In the genomic region with DNA sequence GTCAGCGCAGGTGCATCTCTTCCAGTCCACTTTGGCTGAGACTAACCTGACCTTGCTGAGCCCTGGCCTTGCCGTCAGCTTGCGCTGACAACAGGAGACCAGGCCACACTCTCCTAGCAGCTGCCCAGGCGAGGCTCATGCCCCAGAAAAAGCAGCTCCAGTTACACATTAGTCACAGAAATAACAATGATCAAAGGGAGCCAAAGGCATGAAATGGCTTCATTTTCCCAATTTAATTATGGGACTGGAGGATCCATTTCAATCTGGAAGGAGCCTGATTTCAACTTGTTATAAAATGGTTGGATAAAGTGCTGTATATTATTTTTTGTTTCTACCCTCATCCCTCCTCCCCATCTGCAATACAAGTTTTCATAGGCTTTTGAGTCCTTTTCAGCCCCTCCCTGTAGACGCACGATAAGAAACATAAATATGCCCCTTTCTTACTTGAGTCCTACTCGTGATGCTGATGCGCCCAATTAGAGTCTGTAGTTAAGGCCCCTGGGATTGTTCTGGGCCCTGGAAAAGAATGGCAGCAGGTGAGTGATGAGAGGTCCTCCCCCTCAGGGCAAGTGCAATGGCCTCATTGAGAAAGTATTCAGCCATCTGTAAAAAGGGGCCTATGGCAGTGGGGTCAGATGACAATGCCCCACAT, we compare ENCODE assay signal across 9 cellular contexts.
DNase-seq lines count a peak whose midpoint lies in the region; ATAC-seq and TF ChIP-seq lines count a peak whose summit lies in the region.
"Had no signal": no experiment of that assay in that cellular context is flagged by ENCODE, and none has a peak within 500 bp of the region (broad histone marks: within the 10 kb centered on the region; RNA-seq: fewer than 3 reads in every experiment).

No MANE protein-coding gene starts in this region.

- intact Hi-C loops in Right ventricle myocardium superior (cut with DNase I) = loop anchor here (5.0 kb wide), 1 partner anchor 431 kb away; the partner anchor contains the start of gene NUAK1
- intact Hi-C loops in cardiac septum (cut with DNase I) = loop anchor here (2.0 to 10.0 kb wide), 4 partner anchors 282 to 498 kb away; no protein-coding TSS in a partner anchor
- intact Hi-C loops in uterus (cut with DNase I; ENCODE audit: low total_unique reads) = loop anchor here (5.0 kb wide), 1 partner anchor 431 kb away; the partner anchor contains the start of gene NUAK1
- intact Hi-C loops in esophagus squamous epithelium (cut with DNase I) = loop anchor here (10.0 kb wide), 1 partner anchor 428 kb away; the partner anchor contains the start of gene NUAK1

- CTCF ChIA-PET in WTC11 (lab: Charles Lee) = interaction anchor here (0.6 to 2.1 kb wide), 16 partner anchors 8 to 576 kb away, joined by 3 to 10 read pairs (median 4); partner anchors contain the start of gene NUAK1

- 92 to 95% methylated on average over 8 of the region's 8 CpGs for WGBS in esophagus squamous epithelium, 2 donors

- TF ChIP-seq CTCF in WTC11 (IDR thresholded peaks at IDR 0.05) = no peak
- no peak for TF ChIP-seq CTCF in uterus (IDR thresholded peaks at IDR 0.05)
- TF ChIP-seq CTCF in GM13977 (IDR thresholded peaks at IDR 0.05; ENCODE audit: extremely low read depth, insufficient read depth, missing control alignments) = no peak
- no peak for TF ChIP-seq CTCF in esophagus squamous epithelium (IDR thresholded peaks at IDR 0.05)

- H3K9me3 ChIP-seq in uterus (no peaks in the 10 kb centered on the region), esophagus squamous epithelium (no peaks in the 10 kb centered on the region)

- H3K4me1 ChIP-seq in uterus (no peaks in the 10 kb centered on the region), esophagus squamous epithelium (peaks cover 0 to 6% (median 0%) of the 10 kb centered on the region in 3 donors)

- H3K36me3 ChIP-seq in uterus (no peaks in the 10 kb centered on the region), esophagus squamous epithelium (no peaks in the 10 kb centered on the region)

- peaks cover 4% of the 10 kb centered on the region; the same call in 1 of the 2 replicates for H3K27me3 Mint-ChIP-seq in WTC11 (ENCODE audit: low read depth)

- no peak overlapping the region for H3K4me3 ChIP-seq in uterus
- no peak overlapping the region for H3K4me3 ChIP-seq in esophagus squamous epithelium

- no peaks in the 10 kb centered on the region for H3K27me3 ChIP-seq in uterus
- H3K27me3 ChIP-seq in esophagus squamous epithelium = no peaks in the 10 kb centered on the region

- in situ Hi-C loops in GM13977 (cut with MboI; ENCODE audit: low pct_unique_long_range_greater_than_20kb, low sequenced_read_pairs, unreplicated experiment) = no loop called here

- H3K4me3 Mint-ChIP-seq in WTC11 = no peak overlapping the region
- H3K4me3 Mint-ChIP-seq: naive thymus-derived CD4-positive, alpha-beta T cell had no signal

- peak; percentile 59 for ATAC-seq in Right ventricle myocardium superior (ENCODE audit: poor library complexity)
- peak; percentile 46 for ATAC-seq in WTC11
- ATAC-seq: naive thymus-derived CD4-positive, alpha-beta T cell had no signal

- H3K4me1 Mint-ChIP-seq in WTC11 = peaks cover 35% of the 10 kb centered on the region
- H3K4me1 Mint-ChIP-seq: naive thymus-derived CD4-positive, alpha-beta T cell had no signal

- no peak overlapping the region for H3K27ac Mint-ChIP-seq in WTC11
- H3K27ac Mint-ChIP-seq: naive thymus-derived CD4-positive, alpha-beta T cell had no signal

- H3K36me3 Mint-ChIP-seq in WTC11 = no peaks in the 10 kb centered on the region
- H3K36me3 Mint-ChIP-seq: naive thymus-derived CD4-positive, alpha-beta T cell had no signal

- TF ChIP-seq POLR2A in uterus (IDR thresholded peaks at IDR 0.05) (no peak), esophagus squamous epithelium (IDR thresholded peaks at IDR 0.05) (no peak)

- H3K27ac ChIP-seq in uterus = peak overlapping the region; percentile 12 to 39
- no peak overlapping the region for H3K27ac ChIP-seq in esophagus squamous epithelium

- POLR2A ChIA-PET in WTC11 (lab: Charles Lee) = no interaction called here

- DNase-seq in Right ventricle myocardium superior (peak; percentile 45), cardiac septum (ENCODE audit: low spot score) (no peak), WTC11 (ENCODE audit: low spot score) (no peak), iPS-NIHi7 (ENCODE audit: extremely low spot score) (peak; percentile 36), uterus (no peak), GM13977 (ENCODE audit: low spot score) (no peak), GF-D8 (lab: John Stamatoyannopoulos, UW) (no peak), esophagus squamous epithelium (lab: John Stamatoyannopoulos, UW) (no peak)
- DNase-seq: naive thymus-derived CD4-positive, alpha-beta T cell had no signal

- H3K9me3 Mint-ChIP-seq in WTC11 = no peaks in the 10 kb centered on the region

TF ChIP-seq in WTC11, 78 proteins besides CTCF, POLR2A, EP300 and RAD21:
- no peak for TF ChIP-seq NR1H2 (CRISPR knock-in tag; IDR thresholded peaks at IDR 0.05)
- no peak for TF ChIP-seq KAT7 (CRISPR knock-in tag; IDR thresholded peaks at IDR 0.05; ENCODE audit: borderline replicate concordance)
- no peak for TF ChIP-seq ELF4 (CRISPR knock-in tag; IDR thresholded peaks at IDR 0.05; ENCODE audit: low read depth)
- TF ChIP-seq TEAD4 (CRISPR knock-in tag; IDR thresholded peaks at IDR 0.05) = no peak
- no peak for TF ChIP-seq SOX15 (CRISPR knock-in tag; IDR thresholded peaks at IDR 0.05)
- TF ChIP-seq NFYB (CRISPR knock-in tag; conservative IDR thresholded peaks at IDR 0.05; ENCODE audit: low read depth) = no peak
- no peak for TF ChIP-seq MYBL2 (CRISPR knock-in tag; IDR thresholded peaks at IDR 0.05)
- no peak for TF ChIP-seq ZBTB21 (CRISPR knock-in tag; IDR thresholded peaks at IDR 0.05; ENCODE audit: borderline replicate concordance)
- no peak for TF ChIP-seq NR3C1 (CRISPR knock-in tag; conservative IDR thresholded peaks at IDR 0.05; ENCODE audit: low read depth)
- no peak for TF ChIP-seq USF2 (CRISPR knock-in tag; IDR thresholded peaks at IDR 0.05)
- TF ChIP-seq ZNF263 (CRISPR knock-in tag; IDR thresholded peaks at IDR 0.05; ENCODE audit: low read depth) = no peak
- no peak for TF ChIP-seq MAX (CRISPR knock-in tag; IDR thresholded peaks at IDR 0.05)
- TF ChIP-seq SP1 (CRISPR knock-in tag; conservative IDR thresholded peaks at IDR 0.05) = no peak
- TF ChIP-seq PRRX2 (CRISPR knock-in tag; IDR thresholded peaks at IDR 0.05) = no peak
- no peak for TF ChIP-seq RORB (CRISPR knock-in tag; IDR thresholded peaks at IDR 0.05)
- no peak for TF ChIP-seq MXD4 (CRISPR knock-in tag; IDR thresholded peaks at IDR 0.05; ENCODE audit: borderline replicate concordance)
- TF ChIP-seq EMX1 (CRISPR knock-in tag; IDR thresholded peaks at IDR 0.05) = no peak
- no peak for TF ChIP-seq IRF2 (CRISPR knock-in tag; IDR thresholded peaks at IDR 0.05; ENCODE audit: borderline replicate concordance, low read depth)

Comparison
In these comparisons a context has a peak if more than half of its experiments do, and no peak if none do; other contexts are left out.
1. DNase-seq: peak in Right ventricle myocardium superior (single experiment) and iPS-NIHi7 (single experiment); none in cardiac septum (single experiment), WTC11 (single experiment), uterus (0 of 2), GM13977 (single experiment), GF-D8 (single experiment) and esophagus squamous epithelium (single experiment).
2. H3K27ac ChIP-seq: peak in uterus (2 of 2); none in esophagus squamous epithelium (0 of 4).